ENCODE assay signal across 9 cellular contexts in genomic region chr14:34355584-34356266, GRCh38.
A peak's percentile ranks its signal among the peaks of the same experiment; 100 is the strongest.
DNase-seq lines count a peak whose midpoint lies in the region; TF ChIP-seq lines count a peak whose summit lies in the region.
"Had no signal": no experiment of that assay in that cellular context is flagged by ENCODE, and none has a peak within 500 bp of the region (broad histone marks: within the 10 kb centered on the region; RNA-seq: fewer than 3 reads in every experiment).

No MANE protein-coding gene starts in this region.

- no peaks in the 10 kb centered on the region for H4K20me1 ChIP-seq in smooth muscle cell (ENCODE audit: low read depth)

- no peak overlapping the region for H3K4me2 ChIP-seq in smooth muscle cell

- WGBS in smooth muscle cell (ENCODE audit: low lambda C conversion rate): 24% methylated on average over 2 of the region's 2 CpGs

- no peak overlapping the region for H3K4me3 Mint-ChIP-seq in HFFc6
- no peak overlapping the region for H3K4me3 Mint-ChIP-seq in CD4-positive, alpha-beta memory T cell
- H3K4me3 Mint-ChIP-seq: stimulated activated naive CD8-positive, alpha-beta T cell treated with anti-CD3 and anti-CD28 coated beads, Interleukin-15, amount 100 ng/mL, for 72 hours had no signal

- POLR2A ChIA-PET in CD4-positive, alpha-beta memory T cell (lab: Charles Lee; ENCODE audit: partially characterized antibody): no interaction called here

- H3K27ac ChIP-seq in WERI-Rb-1 (no peak overlapping the region), smooth muscle cell (ENCODE audit: low read depth) (peak overlapping the region; percentile 71)
- no peak overlapping the region for H3K27ac ChIP-seq in CD4-positive, alpha-beta memory T cell (ENCODE audit: low read depth, low read length)

- no peaks in the 10 kb centered on the region for H3F3A ChIP-seq in smooth muscle cell (ENCODE audit: low read depth)

- H3K27me3 Mint-ChIP-seq in HFFc6 (ENCODE audit: insufficient read depth): no peaks in the 10 kb centered on the region; the same call in 1 of the 2 replicates
- H3K27me3 Mint-ChIP-seq in CD4-positive, alpha-beta memory T cell: no peaks in the 10 kb centered on the region
- H3K27me3 Mint-ChIP-seq: stimulated activated naive CD8-positive, alpha-beta T cell treated with anti-CD3 and anti-CD28 coated beads, Interleukin-15, amount 100 ng/mL, for 72 hours had no signal

- H3K4me1 ChIP-seq in smooth muscle cell (ENCODE audit: low read depth): no peaks in the 10 kb centered on the region
- no peaks in the 10 kb centered on the region for H3K4me1 ChIP-seq in CD4-positive, alpha-beta memory T cell (ENCODE audit: insufficient read depth, low read length)

- DNase-seq in HFFc6: peak; percentile 70
- peak; percentile 15 for DNase-seq in WERI-Rb-1
- peak; percentile 68 for DNase-seq in glomerular visceral epithelial cell (ENCODE audit: extremely low spot score)
- DNase-seq in smooth muscle cell (lab: John Stamatoyannopoulos, UW; ENCODE audit: unreplicated experiment): no peak
- no peak for DNase-seq in CD4-positive, alpha-beta memory T cell
- no peak for DNase-seq in NCI-H128 (lab: John Stamatoyannopoulos, UW; ENCODE audit: unreplicated experiment)
- no peak for DNase-seq in NCI-H345 (lab: John Stamatoyannopoulos, UW)
- DNase-seq in SHP77 treated with DMSO at 0.1 percent for 48 hours (lab: John Stamatoyannopoulos, UW): no peak
- DNase-seq: stimulated activated naive CD8-positive, alpha-beta T cell treated with anti-CD3 and anti-CD28 coated beads, Interleukin-15, amount 100 ng/mL, for 72 hours had no signal

- no peaks in the 10 kb centered on the region for H3K79me2 ChIP-seq in smooth muscle cell (ENCODE audit: low read depth)

- H3K4me3 ChIP-seq in WERI-Rb-1 (ENCODE audit: low read depth, low read length): no peak overlapping the region
- H3K4me3 ChIP-seq in smooth muscle cell: no peak overlapping the region
- H3K4me3 ChIP-seq in CD4-positive, alpha-beta memory T cell (ENCODE audit: low read length in 2 of 2): no peak overlapping the region

- H3K27me3 ChIP-seq in WERI-Rb-1 (ENCODE audit: insufficient read depth, low read depth, severe bottlenecking) (no peaks in the 10 kb centered on the region), smooth muscle cell (ENCODE audit: low read depth) (no peaks in the 10 kb centered on the region)
- H3K27me3 ChIP-seq in CD4-positive, alpha-beta memory T cell (ENCODE audit: insufficient read depth, low read length): no peaks in the 10 kb centered on the region

- no peak overlapping the region for H2AFZ ChIP-seq in smooth muscle cell (ENCODE audit: low read depth)

- H3K9me3 ChIP-seq in WERI-Rb-1 (ENCODE audit: severe bottlenecking) (no peaks in the 10 kb centered on the region), smooth muscle cell (replicated peaks; ENCODE audit: low read depth) (no peaks in the 10 kb centered on the region)
- H3K9me3 ChIP-seq in CD4-positive, alpha-beta memory T cell (ENCODE audit: control insufficient read depth in 1 of 2, low read length in 2 of 2): no peaks in the 10 kb centered on the region

- CTCF ChIA-PET in CD4-positive, alpha-beta memory T cell (lab: Charles Lee; ENCODE audit: partially characterized antibody): interaction anchor here (1.3 kb wide), 1 partner anchor 33 kb away, joined by 4 read pairs; no protein-coding TSS in a partner anchor

- H3K9me3 Mint-ChIP-seq in HFFc6: no peaks in the 10 kb centered on the region
- H3K9me3 Mint-ChIP-seq in CD4-positive, alpha-beta memory T cell: no peaks in the 10 kb centered on the region
- H3K9me3 Mint-ChIP-seq: stimulated activated naive CD8-positive, alpha-beta T cell treated with anti-CD3 and anti-CD28 coated beads, Interleukin-15, amount 100 ng/mL, for 72 hours had no signal

- intact Hi-C loops in CD4-positive, alpha-beta memory T cell (cut with micrococcal nuclease): no loop called here

- H3K27ac Mint-ChIP-seq in HFFc6: peak overlapping the region; percentile 52
- H3K27ac Mint-ChIP-seq in CD4-positive, alpha-beta memory T cell: no peak overlapping the region

- no peaks in the 10 kb centered on the region for H3K36me3 ChIP-seq in WERI-Rb-1
- no peaks in the 10 kb centered on the region for H3K36me3 ChIP-seq in smooth muscle cell (ENCODE audit: low read depth)
- no peaks in the 10 kb centered on the region for H3K36me3 ChIP-seq in CD4-positive, alpha-beta memory T cell (ENCODE audit: insufficient read depth, low read length)

- H3K9ac ChIP-seq in smooth muscle cell (ENCODE audit: low read depth): no peak overlapping the region

- no peak for TF ChIP-seq CTCF in HFFc6 (IDR thresholded peaks at IDR 0.05)
- no peak for TF ChIP-seq CTCF in WERI-Rb-1 (IDR thresholded peaks at IDR 0.05; ENCODE audit: low read depth, low read length)
- TF ChIP-seq CTCF in smooth muscle cell (IDR thresholded peaks at IDR 0.05; ENCODE audit: borderline replicate concordance, insufficient read depth, poor library complexity, severe bottlenecking): no peak

- peaks cover 30% of the 10 kb centered on the region for H3K4me1 Mint-ChIP-seq in HFFc6 (ENCODE audit: low read depth)
- peaks cover 0 to 6% (median 3%) of the 10 kb centered on the region in 4 donors for H3K4me1 Mint-ChIP-seq in CD4-positive, alpha-beta memory T cell
- H3K4me1 Mint-ChIP-seq: stimulated activated naive CD8-positive, alpha-beta T cell treated with anti-CD3 and anti-CD28 coated beads, Interleukin-15, amount 100 ng/mL, for 72 hours had no signal

- H3K36me3 Mint-ChIP-seq in HFFc6 (ENCODE audit: low read depth): no peaks in the 10 kb centered on the region
- H3K36me3 Mint-ChIP-seq in CD4-positive, alpha-beta memory T cell: no peaks in the 10 kb centered on the region

Comparison
In these comparisons a context has a peak if more than half of its experiments do, and no peak if none do; other contexts are left out.
1. DNase-seq: peak in HFFc6 (single experiment), WERI-Rb-1 (single experiment) and glomerular visceral epithelial cell (single experiment); none in smooth muscle cell (single experiment), CD4-positive, alpha-beta memory T cell (0 of 5), NCI-H128 (single experiment), NCI-H345 (single experiment) and SHP77 treated with DMSO at 0.1 percent for 48 hours (single experiment).